30 cellular contexts compared by ENCODE assay signal in genomic region chr5:7453947-7454346, GRCh38. TPM values are rescaled to one million over a fixed set of nuclear protein-coding genes. Genes with fewer than 3 reads are reported as not detected.
"Had no signal": no experiment of that assay in that cellular context is flagged by ENCODE, and none has a peak within 500 bp of the region (broad histone marks: within the 10 kb centered on the region; RNA-seq: fewer than 3 reads in every experiment).

No MANE protein-coding gene starts in this region.

- H3K4me3 ChIP-seq: MG63, PC-9, SJCRH30, SK-N-MC had no signal

- H3K27ac ChIP-seq: PC-9, RWPE1, SJCRH30, SK-N-MC had no signal

- H3K4me3 Mint-ChIP-seq: T-cell had no signal

- H3K4me1 ChIP-seq: SJCRH30 had no signal

- DNase-seq: Kasumi-1, KG1, MG63, NCI-H1048, NCI-H1092 treated with DMSO at 0.1 percent for 48 hours, NCI-H1436, NCI-H1694 treated with DMSO at 0.1 percent for 48 hours, NCI-H187 treated with DMSO at 0.1 percent for 48 hours, NCI-H2029, NCI-H2081, NCI-H2171, NCI-H226, NCI-H446 treated with DMSO at 0.1 percent for 48 hours, NCI-H510A, NCI-H524, NCI-H526, NCI-H69, NCI-H82, PC-9, SHP77, SIG-M5, SJCRH30, T-cell had no signal

- H3K36me3 Mint-ChIP-seq: T-cell had no signal

- H3K27ac Mint-ChIP-seq: T-cell had no signal

- ATAC-seq: Panc1, Right ventricle myocardium inferior, SK-N-SH treated with all-trans-retinoic acid at 6 μM for 48 hours, T-cell had no signal

- H3K27me3 ChIP-seq: MG63, SJCRH30 had no signal

- H3K4me1 Mint-ChIP-seq: T-cell had no signal

- H3K9me3 ChIP-seq: MG63, SJCRH30 had no signal

- H3K27me3 Mint-ChIP-seq: T-cell had no signal

- H3K36me3 ChIP-seq: MG63, SJCRH30 had no signal

RNA-seq across cellular contexts. Expression of gene ADCY2, which starts 58.0 kb away (rescaled TPM):
- total RNA-seq: M059J, OCI-LY7, PC-9 had no signal
